Comparison of ENCODE assay signal across 1 cellular context in genomic region chr12:96249196-96250118, GRCh38.
TF ChIP-seq lines count a peak whose summit lies in the region.

No MANE protein-coding gene starts in this region.

TF ChIP-seq in H1, 55 proteins besides CTCF, POLR2A, EP300 and RAD21:
- TF ChIP-seq BCL11A (IDR thresholded peaks at IDR 0.05; ENCODE audit: low read depth in 2 of 2, low read length in 2 of 2) (no peak), TAF1 (IDR thresholded peaks at IDR 0.05; ENCODE audit: low read depth, low read length) (no peak), RFX5 (IDR thresholded peaks at IDR 0.05; ENCODE audit: borderline replicate concordance, low read depth, low read length) (no peak), CBX5 (IDR thresholded peaks at IDR 0.05; ENCODE audit: low read depth, low read length) (no peak), ATF2 (IDR thresholded peaks at IDR 0.05; ENCODE audit: low read length) (no peak), CEBPB (IDR thresholded peaks at IDR 0.05; ENCODE audit: low read depth, low read length) (no peak), NANOG (IDR thresholded peaks at IDR 0.05; ENCODE audit: insufficient read depth, low read depth, low read length, poor library complexity, severe bottlenecking) (no peak), FOSL1 (IDR thresholded peaks at IDR 0.05; ENCODE audit: insufficient read depth, low read depth, low read length) (no peak), TEAD4 (IDR thresholded peaks at IDR 0.05; ENCODE audit: low read depth, low read length) (no peak), SIN3A (conservative IDR thresholded peaks at IDR 0.05 in 1 of 2, IDR thresholded peaks at IDR 0.05 in 1 of 2; ENCODE audit: low read depth in 1 of 2, low read length in 2 of 2) (no peak), ZNF274 (IDR thresholded peaks at IDR 0.05; ENCODE audit: borderline replicate concordance, extremely low read depth, low read length) (no peak), BRCA1 (IDR thresholded peaks at IDR 0.05; ENCODE audit: low read depth, low read length) (no peak), PHF8 (conservative IDR thresholded peaks at IDR 0.05; ENCODE audit: low read depth, low read length) (no peak), POLR2AphosphoS5 (IDR thresholded peaks at IDR 0.05; ENCODE audit: low read depth, low read length) (no peak), TAF7 (optimal IDR thresholded peaks at IDR 0.05; ENCODE audit: borderline replicate concordance, low read depth, low read length) (no peak), CHD2 (IDR thresholded peaks at IDR 0.05; ENCODE audit: low read length) (no peak), RXRA (IDR thresholded peaks at IDR 0.05; ENCODE audit: insufficient read depth, low read depth, low read length) (no peak)
- TF ChIP-seq, protein P1, sequence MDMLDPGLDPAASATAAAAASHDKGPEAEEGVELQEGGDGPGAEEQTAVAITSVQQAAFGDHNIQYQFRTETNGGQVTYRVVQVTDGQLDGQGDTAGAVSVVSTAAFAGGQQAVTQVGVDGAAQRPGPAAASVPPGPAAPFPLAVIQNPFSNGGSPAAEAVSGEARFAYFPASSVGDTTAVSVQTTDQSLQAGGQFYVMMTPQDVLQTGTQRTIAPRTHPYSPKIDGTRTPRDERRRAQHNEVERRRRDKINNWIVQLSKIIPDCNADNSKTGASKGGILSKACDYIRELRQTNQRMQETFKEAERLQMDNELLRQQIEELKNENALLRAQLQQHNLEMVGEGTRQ (IDR thresholded peaks at IDR 0.05; ENCODE audit: low read length) = no peak
